9 cellular contexts compared by ENCODE assay signal in genomic region chr16:72848759-72849664, GRCh38.
A peak's percentile ranks its signal among the peaks of the same experiment; 100 is the strongest.
DNase-seq lines count a peak whose midpoint lies in the region; ATAC-seq and TF ChIP-seq lines count a peak whose summit lies in the region.
"Had no signal": no experiment of that assay in that cellular context is flagged by ENCODE, and none has a peak within 500 bp of the region (broad histone marks: within the 10 kb centered on the region; RNA-seq: fewer than 3 reads in every experiment).

No MANE protein-coding gene starts in this region.

- peak; percentile 66 for DNase-seq in NCI-H1694 (lab: John Stamatoyannopoulos, UW)
- DNase-seq in astrocyte of the hippocampus (ENCODE audit: low read depth, low spot score) = peak; percentile 98
- DNase-seq in iris pigment epithelial cell (ENCODE audit: low read depth) = peak; percentile 87
- DNase-seq in stromal cell of bone marrow (ENCODE audit: low read depth) = peak; percentile 81
- DNase-seq in Kasumi-1 (lab: John Stamatoyannopoulos, UW) = no peak
- no peak for DNase-seq in H9
- DNase-seq: activated naive CD8-positive, alpha-beta T cell treated with anti-CD3 and anti-CD28 coated beads, Interleukin-2, amount 10 ng/mL, durations not matched to agents 7 days and 5 days had no signal

- H3K9me3 Mint-ChIP-seq in H9 = no peaks in the 10 kb centered on the region
- H3K9me3 Mint-ChIP-seq: activated naive CD8-positive, alpha-beta T cell treated with anti-CD3 and anti-CD28 coated beads, Interleukin-2, amount 10 ng/mL, durations not matched to agents 7 days and 5 days had no signal

- no peak overlapping the region for H4K5ac ChIP-seq in H9 (ENCODE audit: insufficient read length, low read depth, low read length)

- H3K4me3 ChIP-seq in BLaER1 = no peak overlapping the region

- H2AK5ac ChIP-seq in H9 (ENCODE audit: insufficient read length, low read length) = no peak overlapping the region

- H3K4me1 Mint-ChIP-seq in H9 = peaks cover 22 to 30% of the 10 kb centered on the region in 2 experiments

- no peaks in the 10 kb centered on the region for H3K79me2 ChIP-seq in H9 (ENCODE audit: insufficient read depth, low read length)

- no peak overlapping the region for H2BK5ac ChIP-seq in H9 (ENCODE audit: insufficient read length, low read length)

- H3K14ac ChIP-seq in H9 (ENCODE audit: insufficient read depth, low read length) = no peak overlapping the region

- no peaks in the 10 kb centered on the region for H3K36me3 Mint-ChIP-seq in H9 (ENCODE audit: insufficient read depth in 1 of 3, low read depth in 3 of 3)
- H3K36me3 Mint-ChIP-seq: activated naive CD8-positive, alpha-beta T cell treated with anti-CD3 and anti-CD28 coated beads, Interleukin-2, amount 10 ng/mL, durations not matched to agents 7 days and 5 days had no signal

- no peak overlapping the region for H4K91ac ChIP-seq in H9 (ENCODE audit: insufficient read length, low read depth, low read length)

- H2AFZ ChIP-seq in H9 (ENCODE audit: low read length) = no peak overlapping the region

- H3T11ph ChIP-seq in H9 (ENCODE audit: low read length) = no peak overlapping the region

- H3K36me3 ChIP-seq in BLaER1 = no peaks in the 10 kb centered on the region

- H3K27me3 Mint-ChIP-seq in H9 (ENCODE audit: low read depth) = peaks cover 4% of the 10 kb centered on the region; the same call in 1 of the 2 replicates

- H3K4me1 ChIP-seq in BLaER1 (peaks cover 83% of the 10 kb centered on the region), H9 (ENCODE audit: insufficient read depth, low read length) (peaks cover 2% of the 10 kb centered on the region; the same call in 1 of the 2 replicates)

- H3K23me2 ChIP-seq in H9 (ENCODE audit: insufficient read length, low read depth, low read length, poor library complexity, severe bottlenecking) = no peaks in the 10 kb centered on the region

- H4K8ac ChIP-seq in H9 (replicated peaks; ENCODE audit: insufficient read length, low read depth, low read length) = no peak overlapping the region

- H3K4me2 ChIP-seq in BLaER1 (peak overlapping the region; percentile 64), H9 (ENCODE audit: insufficient read depth, insufficient read length, low read length) (no peak overlapping the region)

- no peak overlapping the region for H3K56ac ChIP-seq in H9 (ENCODE audit: insufficient read length, low read depth, low read length)

- no peak overlapping the region for H2BK120ac ChIP-seq in H9 (ENCODE audit: low read depth, low read length, poor library complexity, severe bottlenecking)

- no peak overlapping the region for H2BK15ac ChIP-seq in H9 (ENCODE audit: low read depth, low read length)

- H3K79me1 ChIP-seq in H9 (ENCODE audit: insufficient read depth, low read depth, low read length, poor library complexity, severe bottlenecking) = no peaks in the 10 kb centered on the region

- no peak overlapping the region for H3K27ac Mint-ChIP-seq in H9
- H3K27ac Mint-ChIP-seq: activated naive CD8-positive, alpha-beta T cell treated with anti-CD3 and anti-CD28 coated beads, Interleukin-2, amount 10 ng/mL, durations not matched to agents 7 days and 5 days had no signal

- no peak for TF ChIP-seq CTCF in H9 (conservative IDR thresholded peaks at IDR 0.05)

- H4K20me1 ChIP-seq in BLaER1 = no peaks in the 10 kb centered on the region
- peaks cover 2% of the 10 kb centered on the region for H4K20me1 ChIP-seq in H9 (ENCODE audit: control insufficient read depth, insufficient read depth, insufficient read length)

- H2BK20ac ChIP-seq in H9 (ENCODE audit: low read depth, low read length, poor library complexity, severe bottlenecking) = no peak overlapping the region

- no peak overlapping the region for H3K23ac ChIP-seq in H9 (ENCODE audit: insufficient read length, low read depth, low read length)

- H3K4ac ChIP-seq in H9 (ENCODE audit: low read depth, low read length) = no peak overlapping the region

- H3K9ac ChIP-seq in BLaER1 = no peak overlapping the region
- no peak overlapping the region for H3K9ac ChIP-seq in H9 (ENCODE audit: extremely low read depth, insufficient read length, low read length)

- no peak for ATAC-seq in GM21447 (IDR thresholded peaks at IDR 0.05; ENCODE audit: unreplicated experiment)

- no CpG with 5 or more reads among the region's 24 CpGs for WGBS in H9 (ENCODE audit: extremely low coverage, insufficient read length, low lambda C conversion rate)

- no peak overlapping the region for H2BK12ac ChIP-seq in H9 (ENCODE audit: insufficient read length, low read depth, low read length)

- H3K18ac ChIP-seq in H9 (ENCODE audit: insufficient read length, low read depth, low read length) = no peak overlapping the region

- H3K27ac ChIP-seq in BLaER1 (no peak overlapping the region), H9 (ENCODE audit: insufficient read length, low read depth, low read length) (no peak overlapping the region)

- H3K27me3 ChIP-seq in BLaER1 = no peaks in the 10 kb centered on the region
- no peaks in the 10 kb centered on the region for H3K27me3 ChIP-seq in H9 (ENCODE audit: insufficient read depth, low read length)

- no peak overlapping the region for H3K4me3 Mint-ChIP-seq in H9
- H3K4me3 Mint-ChIP-seq: activated naive CD8-positive, alpha-beta T cell treated with anti-CD3 and anti-CD28 coated beads, Interleukin-2, amount 10 ng/mL, durations not matched to agents 7 days and 5 days had no signal

- H3K9me3 ChIP-seq in BLaER1 = no peaks in the 10 kb centered on the region
- H3K9me3 ChIP-seq in H9 (ENCODE audit: control insufficient read depth, low read depth, low read length) = no peaks in the 10 kb centered on the region

Comparison
In these comparisons a context has a peak if more than half of its experiments do, and no peak if none do; other contexts are left out.
1. DNase-seq: peak in NCI-H1694 (single experiment), astrocyte of the hippocampus (single experiment), iris pigment epithelial cell (single experiment) and stromal cell of bone marrow (single experiment); none in Kasumi-1 (0 of 2) and H9 (single experiment).